Comparison of ENCODE assay signal across 9 cellular contexts in the genomic region with DNA sequence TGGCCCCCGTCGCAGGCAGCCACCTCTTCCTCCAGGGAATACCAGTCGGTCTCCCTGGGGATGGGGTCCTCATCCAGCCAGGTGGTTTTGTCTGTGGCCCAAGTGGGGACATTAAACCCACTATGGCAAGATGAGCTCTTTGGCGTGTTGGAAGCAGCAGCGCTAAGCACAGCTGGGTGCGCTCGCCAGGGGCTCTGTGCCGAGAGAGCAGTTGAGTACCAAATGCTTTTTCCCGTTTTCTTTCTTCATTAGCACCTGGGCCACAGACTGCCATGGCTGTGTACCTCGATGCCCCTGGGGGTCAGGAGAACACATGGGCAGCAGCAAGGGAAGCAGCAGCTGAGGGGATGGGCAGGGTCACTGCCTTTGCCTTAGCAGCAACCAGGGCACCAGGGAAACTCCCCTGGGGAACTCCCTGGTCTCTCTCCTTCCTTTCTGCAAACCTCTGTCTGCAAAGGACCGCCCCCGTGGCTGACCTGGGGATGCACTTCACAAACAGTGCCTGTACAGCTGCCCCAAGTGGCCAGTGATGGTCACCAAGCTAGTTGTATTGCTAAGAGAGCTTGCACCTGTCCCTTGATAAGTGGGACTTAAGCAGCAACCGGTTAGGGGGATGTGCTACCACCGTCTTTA. TPM values are rescaled to one million over a fixed set of nuclear protein-coding genes. Genes with fewer than 3 reads are reported as not detected.
DNase-seq lines count a peak whose midpoint lies in the region; ATAC-seq and TF ChIP-seq lines count a peak whose summit lies in the region.
"Had no signal": no experiment of that assay in that cellular context is flagged by ENCODE, and none has a peak within 500 bp of the region (broad histone marks: within the 10 kb centered on the region; RNA-seq: fewer than 3 reads in every experiment).

No MANE protein-coding gene starts in this region.

- H3K4me3 Mint-ChIP-seq in WTC11, result no peak overlapping the region

- H3K27ac Mint-ChIP-seq in WTC11, result no peak overlapping the region

- peaks cover 12% of the 10 kb centered on the region for H3K9me3 Mint-ChIP-seq in WTC11

- CTCF ChIA-PET in GM10248 (lab: Yijun Ruan, JAX) (interaction anchor here (1.2 to 1.9 kb wide), 3 partner anchors 17 to 141 kb away, joined by 4 to 6 read pairs (median 5); no protein-coding TSS in a partner anchor), WTC11 (lab: Charles Lee) (interaction anchor here (0.9 to 1.3 kb wide), 2 partner anchors 26 to 98 kb away, joined by 3 read pairs; no protein-coding TSS in a partner anchor)

- DNase-seq in GM10248 (ENCODE audit: extremely low spot score) (peak; percentile 85), WTC11 (ENCODE audit: low spot score) (peak; percentile 32), NCI-H1105 (lab: John Stamatoyannopoulos, UW) (no peak), NCI-H2227 (lab: John Stamatoyannopoulos, UW; ENCODE audit: unreplicated experiment) (no peak), NCI-H1417 (lab: John Stamatoyannopoulos, UW) (no peak)
- DNase-seq: GOT3 had no signal

- H3K4me1 Mint-ChIP-seq in WTC11, result peaks cover 8% of the 10 kb centered on the region

- peaks cover 23% of the 10 kb centered on the region for H3K36me3 Mint-ChIP-seq in WTC11

- peak; percentile 47 for TF ChIP-seq CTCF in GM10248 (IDR thresholded peaks at IDR 0.05; ENCODE audit: control extremely low read depth, extremely low read depth, low read depth, missing control alignments)
- no peak for TF ChIP-seq CTCF in WTC11 (IDR thresholded peaks at IDR 0.05)

- ATAC-seq in GM19035 (IDR thresholded peaks at IDR 0.05; ENCODE audit: unreplicated experiment) (peak; percentile 96), HG02973 (IDR thresholded peaks at IDR 0.05; ENCODE audit: unreplicated experiment) (peak; percentile 97), WTC11 (peak; percentile 41), esophagus mucosa (no peak)

- H3K27me3 Mint-ChIP-seq in WTC11 (ENCODE audit: low read depth), result no peaks in the 10 kb centered on the region

- POLR2A ChIA-PET in GM10248 (lab: Yijun Ruan, JAX) (no interaction called here), WTC11 (lab: Charles Lee) (no interaction called here)

TF ChIP-seq in WTC11, 78 proteins besides CTCF, POLR2A, EP300 and RAD21:
- TF ChIP-seq, protein P1, sequence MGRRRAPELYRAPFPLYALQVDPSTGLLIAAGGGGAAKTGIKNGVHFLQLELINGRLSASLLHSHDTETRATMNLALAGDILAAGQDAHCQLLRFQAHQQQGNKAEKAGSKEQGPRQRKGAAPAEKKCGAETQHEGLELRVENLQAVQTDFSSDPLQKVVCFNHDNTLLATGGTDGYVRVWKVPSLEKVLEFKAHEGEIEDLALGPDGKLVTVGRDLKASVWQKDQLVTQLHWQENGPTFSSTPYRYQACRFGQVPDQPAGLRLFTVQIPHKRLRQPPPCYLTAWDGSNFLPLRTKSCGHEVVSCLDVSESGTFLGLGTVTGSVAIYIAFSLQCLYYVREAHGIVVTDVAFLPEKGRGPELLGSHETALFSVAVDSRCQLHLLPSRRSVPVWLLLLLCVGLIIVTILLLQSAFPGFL (CRISPR knock-in tag; IDR thresholded peaks at IDR 0.05; ENCODE audit: borderline replicate concordance), result no peak
- TF ChIP-seq FOXJ3 (CRISPR knock-in tag; IDR thresholded peaks at IDR 0.05; ENCODE audit: borderline replicate concordance), result no peak
- TF ChIP-seq GABPB1 (CRISPR knock-in tag; IDR thresholded peaks at IDR 0.05), result no peak
- no peak for TF ChIP-seq ZNF396 (CRISPR knock-in tag; IDR thresholded peaks at IDR 0.05; ENCODE audit: borderline replicate concordance)
- TF ChIP-seq ZBTB21 (CRISPR knock-in tag; IDR thresholded peaks at IDR 0.05; ENCODE audit: borderline replicate concordance), result no peak
- TF ChIP-seq, protein P2, sequence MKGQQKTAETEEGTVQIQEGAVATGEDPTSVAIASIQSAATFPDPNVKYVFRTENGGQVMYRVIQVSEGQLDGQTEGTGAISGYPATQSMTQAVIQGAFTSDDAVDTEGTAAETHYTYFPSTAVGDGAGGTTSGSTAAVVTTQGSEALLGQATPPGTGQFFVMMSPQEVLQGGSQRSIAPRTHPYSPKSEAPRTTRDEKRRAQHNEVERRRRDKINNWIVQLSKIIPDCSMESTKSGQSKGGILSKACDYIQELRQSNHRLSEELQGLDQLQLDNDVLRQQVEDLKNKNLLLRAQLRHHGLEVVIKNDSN (CRISPR knock-in tag; IDR thresholded peaks at IDR 0.05), result no peak
- no peak for TF ChIP-seq ZNF263 (CRISPR knock-in tag; IDR thresholded peaks at IDR 0.05; ENCODE audit: low read depth)
- TF ChIP-seq, protein P3, sequence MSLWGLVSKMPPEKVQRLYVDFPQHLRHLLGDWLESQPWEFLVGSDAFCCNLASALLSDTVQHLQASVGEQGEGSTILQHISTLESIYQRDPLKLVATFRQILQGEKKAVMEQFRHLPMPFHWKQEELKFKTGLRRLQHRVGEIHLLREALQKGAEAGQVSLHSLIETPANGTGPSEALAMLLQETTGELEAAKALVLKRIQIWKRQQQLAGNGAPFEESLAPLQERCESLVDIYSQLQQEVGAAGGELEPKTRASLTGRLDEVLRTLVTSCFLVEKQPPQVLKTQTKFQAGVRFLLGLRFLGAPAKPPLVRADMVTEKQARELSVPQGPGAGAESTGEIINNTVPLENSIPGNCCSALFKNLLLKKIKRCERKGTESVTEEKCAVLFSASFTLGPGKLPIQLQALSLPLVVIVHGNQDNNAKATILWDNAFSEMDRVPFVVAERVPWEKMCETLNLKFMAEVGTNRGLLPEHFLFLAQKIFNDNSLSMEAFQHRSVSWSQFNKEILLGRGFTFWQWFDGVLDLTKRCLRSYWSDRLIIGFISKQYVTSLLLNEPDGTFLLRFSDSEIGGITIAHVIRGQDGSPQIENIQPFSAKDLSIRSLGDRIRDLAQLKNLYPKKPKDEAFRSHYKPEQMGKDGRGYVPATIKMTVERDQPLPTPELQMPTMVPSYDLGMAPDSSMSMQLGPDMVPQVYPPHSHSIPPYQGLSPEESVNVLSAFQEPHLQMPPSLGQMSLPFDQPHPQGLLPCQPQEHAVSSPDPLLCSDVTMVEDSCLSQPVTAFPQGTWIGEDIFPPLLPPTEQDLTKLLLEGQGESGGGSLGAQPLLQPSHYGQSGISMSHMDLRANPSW (CRISPR knock-in tag; conservative IDR thresholded peaks at IDR 0.05; ENCODE audit: low read depth), result no peak
- no peak for TF ChIP-seq ZNF232 (CRISPR knock-in tag; IDR thresholded peaks at IDR 0.05)
- no peak for TF ChIP-seq HMGA2 (CRISPR knock-in tag; IDR thresholded peaks at IDR 0.05)
- TF ChIP-seq OVOL2 (CRISPR knock-in tag; IDR thresholded peaks at IDR 0.05; ENCODE audit: borderline replicate concordance), result no peak
- no peak for TF ChIP-seq RORB (CRISPR knock-in tag; IDR thresholded peaks at IDR 0.05)
- TF ChIP-seq NFYB (CRISPR knock-in tag; conservative IDR thresholded peaks at IDR 0.05; ENCODE audit: low read depth), result no peak
- TF ChIP-seq, protein P4, sequence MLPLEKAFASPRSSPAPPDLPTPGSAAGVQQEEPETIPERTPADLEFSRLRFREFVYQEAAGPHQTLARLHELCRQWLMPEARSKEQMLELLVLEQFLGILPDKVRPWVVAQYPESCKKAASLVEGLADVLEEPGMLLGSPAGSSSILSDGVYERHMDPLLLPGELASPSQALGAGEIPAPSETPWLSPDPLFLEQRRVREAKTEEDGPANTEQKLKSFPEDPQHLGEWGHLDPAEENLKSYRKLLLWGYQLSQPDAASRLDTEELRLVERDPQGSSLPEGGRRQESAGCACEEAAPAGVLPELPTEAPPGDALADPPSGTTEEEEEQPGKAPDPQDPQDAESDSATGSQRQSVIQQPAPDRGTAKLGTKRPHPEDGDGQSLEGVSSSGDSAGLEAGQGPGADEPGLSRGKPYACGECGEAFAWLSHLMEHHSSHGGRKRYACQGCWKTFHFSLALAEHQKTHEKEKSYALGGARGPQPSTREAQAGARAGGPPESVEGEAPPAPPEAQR (CRISPR knock-in tag; IDR thresholded peaks at IDR 0.05), result no peak

RNA-seq across cellular contexts. Expression of a gene that starts 31.1 kb away (rescaled TPM):
- total RNA-seq in WTC11 (2021), result 4.5 to 5.0 TPM (median 4.6 TPM) in 3 replicates
- total RNA-seq in esophagus mucosa, result 4.3 TPM

Comparison
In these comparisons a context has a peak if more than half of its experiments do, and no peak if none do; other contexts are left out.
1. DNase-seq: peak in GM10248 (single experiment) and WTC11 (single experiment); none in NCI-H1105 (single experiment), NCI-H2227 (single experiment) and NCI-H1417 (0 of 3).